In the genomic region with DNA sequence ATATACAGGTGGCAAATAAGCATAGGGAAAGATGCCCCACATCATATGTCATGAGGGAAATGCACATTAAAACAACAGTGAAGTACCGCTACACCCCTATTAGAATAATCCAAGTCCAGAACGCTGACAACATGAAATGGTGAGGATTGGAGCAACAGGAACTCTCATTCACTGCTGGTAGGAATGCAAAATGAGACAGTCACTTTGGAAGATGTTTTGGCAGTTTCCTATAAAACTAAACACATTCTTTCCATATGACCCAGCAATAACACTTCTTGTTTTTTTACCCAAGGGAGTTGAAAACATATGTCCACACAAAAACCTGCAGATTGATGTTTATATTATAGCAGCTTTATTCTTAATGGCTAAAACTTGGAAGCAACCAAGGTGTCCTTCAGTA, we compare ENCODE assay signal across 18 cellular contexts.
"Had no signal": no experiment of that assay in that cellular context is flagged by ENCODE, and none has a peak within 500 bp of the region (broad histone marks: within the 10 kb centered on the region; RNA-seq: fewer than 3 reads in every experiment).

No MANE protein-coding gene starts in this region.

- H3K27ac ChIP-seq: colonic mucosa, left lung, prostate gland, right lobe of liver, spleen, thoracic aorta had no signal

- DNase-seq: activated CD4-positive, alpha-beta T cell treated with anti-CD3 and anti-CD28 coated beads, Interleukin-2, amount 50 U/mL, for 48 hours; activated CD4-positive, CD25-positive, alpha-beta regulatory T cell treated with anti-CD3 and anti-CD28 coated beads, Interleukin-2, amount 50 U/mL, for 72 hours; activated naive CD4-positive, alpha-beta T cell treated with anti-CD3 and anti-CD28 coated beads for 36 hours; activated naive CD8-positive, alpha-beta T cell treated with anti-CD3 and anti-CD28 coated beads, Interleukin-2, amount 50 U/mL, for 24 hours; colonic mucosa; islet precursor cell; left lung; mammary epithelial cell; right lobe of liver; spleen; stimulated activated CD4-positive, alpha-beta T cell treated with anti-CD3 and anti-CD28 coated beads, Interleukin-1b, Interleukin-23, amount 100 ng/mL, for 48 hours; T-helper 1 cell; T1000 had no signal

- H3K36me3 ChIP-seq: colonic mucosa, left lung, prostate gland, right lobe of liver, spleen, thoracic aorta had no signal

- H3K4me3 Mint-ChIP-seq: activated naive CD4-positive, alpha-beta T cell treated with anti-CD3 and anti-CD28 coated beads for 36 hours; activated naive CD8-positive, alpha-beta T cell treated with anti-CD3 and anti-CD28 coated beads, Interleukin-2, amount 50 U/mL, for 24 hours; activated T-helper 17 cell treated with anti-CD3 and anti-CD28 coated beads, Interleukin-2, amount 50 U/mL, for 72 hours; neural crest cell had no signal

- H3K4me1 ChIP-seq: colonic mucosa, left lung, prostate gland, right lobe of liver, spleen had no signal

- H3K27ac Mint-ChIP-seq: activated naive CD4-positive, alpha-beta T cell treated with anti-CD3 and anti-CD28 coated beads for 36 hours; activated naive CD8-positive, alpha-beta T cell treated with anti-CD3 and anti-CD28 coated beads, Interleukin-2, amount 50 U/mL, for 24 hours; activated T-helper 17 cell treated with anti-CD3 and anti-CD28 coated beads, Interleukin-2, amount 50 U/mL, for 72 hours had no signal

- H3K9me3 Mint-ChIP-seq: activated naive CD4-positive, alpha-beta T cell treated with anti-CD3 and anti-CD28 coated beads for 36 hours; activated naive CD8-positive, alpha-beta T cell treated with anti-CD3 and anti-CD28 coated beads, Interleukin-2, amount 50 U/mL, for 24 hours; activated T-helper 17 cell treated with anti-CD3 and anti-CD28 coated beads, Interleukin-2, amount 50 U/mL, for 72 hours had no signal

- H3K27me3 Mint-ChIP-seq: activated T-helper 17 cell treated with anti-CD3 and anti-CD28 coated beads, Interleukin-2, amount 50 U/mL, for 72 hours had no signal

- H3K9me3 ChIP-seq: colonic mucosa, left lung, prostate gland, right lobe of liver, spleen, thoracic aorta had no signal

- H3K27me3 ChIP-seq: colonic mucosa, left lung, right lobe of liver, spleen had no signal

- H3K4me3 ChIP-seq: colonic mucosa, left lung, prostate gland, right lobe of liver, spleen, thoracic aorta had no signal

- ATAC-seq: activated naive CD8-positive, alpha-beta T cell treated with anti-CD3 and anti-CD28 coated beads, Interleukin-2, amount 50 U/mL, for 24 hours; activated T-helper 17 cell treated with anti-CD3 and anti-CD28 coated beads, Interleukin-2, amount 50 U/mL, for 72 hours; esophagus mucosa had no signal

- H3K4me1 Mint-ChIP-seq: activated T-helper 17 cell treated with anti-CD3 and anti-CD28 coated beads, Interleukin-2, amount 50 U/mL, for 72 hours had no signal
